In genomic region chr2:95350320-95351079, GRCh38 we compare ENCODE assay signal across 16 cellular contexts.
"Had no signal": no experiment of that assay in that cellular context is flagged by ENCODE, and none has a peak within 500 bp of the region (broad histone marks: within the 10 kb centered on the region; RNA-seq: fewer than 3 reads in every experiment).

No MANE protein-coding gene starts in this region.

- H3K27me3 ChIP-seq: thyroid gland had no signal

- H3K36me3 Mint-ChIP-seq: stimulated activated naive B cell treated with anti-CD40 and anti-IgM and Interleukin-4, amounts not matched to agents 10 μg/mL and 1 μg/mL and 100 μg/mL, for 72 hours had no signal

- ATAC-seq: activated naive CD8-positive, alpha-beta T cell treated with anti-CD3 and anti-CD28 coated beads, Interleukin-2, amount 50 U/mL, for 24 hours; stimulated activated naive B cell treated with anti-CD40 and anti-IgM and Interleukin-4, amounts not matched to agents 10 μg/mL and 1 μg/mL and 100 μg/mL, for 72 hours had no signal

- H3K4me2 ChIP-seq: SK-N-SH had no signal

- H3K9me3 Mint-ChIP-seq: activated naive CD8-positive, alpha-beta T cell treated with anti-CD3 and anti-CD28 coated beads, Interleukin-2, amount 50 U/mL, for 24 hours; endodermal cell; stimulated activated naive B cell treated with anti-CD40 and anti-IgM and Interleukin-4, amounts not matched to agents 10 μg/mL and 1 μg/mL and 100 μg/mL, for 72 hours had no signal

- H3K27ac Mint-ChIP-seq: activated naive CD8-positive, alpha-beta T cell treated with anti-CD3 and anti-CD28 coated beads, Interleukin-2, amount 50 U/mL, for 24 hours; endodermal cell; stimulated activated naive B cell treated with anti-CD40 and anti-IgM and Interleukin-4, amounts not matched to agents 10 μg/mL and 1 μg/mL and 100 μg/mL, for 72 hours had no signal

- H3K4me1 Mint-ChIP-seq: endodermal cell had no signal

- H3K36me3 ChIP-seq: thyroid gland had no signal

- H3K9me3 ChIP-seq: SK-N-SH, thyroid gland had no signal

- FAIRE-seq: frontal cortex had no signal

- DNase-seq: activated CD4-positive, alpha-beta T cell treated with anti-CD3 and anti-CD28 coated beads for 1 hour; activated CD4-positive, alpha-beta T cell treated with anti-CD3 and anti-CD28 coated beads, Interleukin-2, amount 50 U/mL, for 48 hours; activated naive CD4-positive, alpha-beta T cell treated with Interleukin-2 at 50 U/mL for 16 hours; activated naive CD8-positive, alpha-beta T cell treated with anti-CD3 and anti-CD28 coated beads, Interleukin-2, amount 50 U/mL, for 24 hours; cerebellar nuclear complex; endodermal cell; midbrain; retina; SK-N-SH; stimulated activated CD4-positive, alpha-beta T cell treated with anti-CD3 and anti-CD28 coated beads, Interleukin-2, amount 100 ng/mL, for 48 hours; stimulated activated naive B cell treated with anti-CD40 and anti-IgM and Interleukin-4, amounts not matched to agents 10 μg/mL and 1 μg/mL and 100 μg/mL, for 72 hours; T-helper 1 cell; T1000; thyroid gland had no signal

- H3K4me3 ChIP-seq: lung, thyroid gland had no signal

- H3K4me3 Mint-ChIP-seq: activated naive CD8-positive, alpha-beta T cell treated with anti-CD3 and anti-CD28 coated beads, Interleukin-2, amount 50 U/mL, for 24 hours; endodermal cell; stimulated activated naive B cell treated with anti-CD40 and anti-IgM and Interleukin-4, amounts not matched to agents 10 μg/mL and 1 μg/mL and 100 μg/mL, for 72 hours had no signal
